ENCODE assay signal across 15 cellular contexts in the genomic region with DNA sequence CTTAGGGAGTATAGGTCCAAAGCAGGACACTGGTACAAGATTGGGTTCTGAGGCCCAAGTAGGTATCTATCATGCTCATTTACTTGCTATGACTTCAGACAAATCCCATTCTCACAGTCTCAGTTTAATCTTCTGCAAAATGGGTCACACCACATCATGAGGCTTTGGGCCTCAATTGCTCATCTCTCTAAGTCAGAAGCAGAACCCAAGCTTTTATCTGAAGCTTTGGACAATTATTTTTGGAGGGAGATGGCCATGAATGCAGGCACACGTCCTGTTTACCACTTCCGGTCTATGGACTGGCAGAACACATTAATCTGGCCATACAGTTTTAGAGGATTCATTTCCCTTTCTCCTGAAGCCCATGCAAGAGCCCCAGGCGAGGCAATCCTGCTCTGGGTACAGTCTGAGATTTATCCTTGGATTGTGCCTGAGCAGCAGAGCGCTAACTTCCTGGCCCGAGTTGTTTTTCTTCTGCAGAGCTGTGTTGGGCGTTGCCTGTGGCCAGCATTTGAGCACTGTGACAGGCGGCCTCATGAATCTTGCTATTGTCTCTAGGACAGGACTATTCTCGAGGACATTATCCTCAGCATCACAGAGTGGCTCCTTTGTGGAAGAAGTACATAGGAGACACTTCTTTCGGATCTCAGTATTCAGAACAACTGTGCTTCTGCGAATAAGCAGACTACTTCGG. TPM values are rescaled to one million over a fixed set of nuclear protein-coding genes. Genes with fewer than 3 reads are reported as not detected.
DNase-seq lines count a peak whose midpoint lies in the region; FAIRE-seq and TF ChIP-seq lines count a peak whose summit lies in the region.
"Had no signal": no experiment of that assay in that cellular context is flagged by ENCODE, and none has a peak within 500 bp of the region (broad histone marks: within the 10 kb centered on the region; RNA-seq: fewer than 3 reads in every experiment).

No MANE protein-coding gene starts in this region.

- H3K27me3 ChIP-seq in neuronal stem cell (ENCODE audit: control insufficient read depth in 3 of 3, insufficient read depth in 3 of 3, low read depth in 1 of 3, low read length in 3 of 3) (no peaks in the 10 kb centered on the region), hepatocyte (no peaks in the 10 kb centered on the region)
- H3K27me3 ChIP-seq: tibial artery had no signal

- peaks cover 2% of the 10 kb centered on the region for H3K79me1 ChIP-seq in neuronal stem cell (ENCODE audit: low read depth, low read length)

- no peak overlapping the region for H2BK120ac ChIP-seq in neuronal stem cell (ENCODE audit: low read depth, low read length)

- H2BK5ac ChIP-seq in neuronal stem cell (ENCODE audit: low read length): no peak overlapping the region

- no peak overlapping the region for H2BK15ac ChIP-seq in neuronal stem cell (ENCODE audit: low read length)

- no peak for TF ChIP-seq CTCF in kidney (IDR thresholded peaks at IDR 0.05; ENCODE audit: borderline replicate concordance, extremely low read depth, insufficient read depth)
- no peak for TF ChIP-seq CTCF in hepatocyte (IDR thresholded peaks at IDR 0.05; ENCODE audit: poor library complexity)

- H3K9ac ChIP-seq in neuronal stem cell (ENCODE audit: low read depth, low read length, poor library complexity) (no peak overlapping the region), kidney (ENCODE audit: low read length in 2 of 2) (no peak overlapping the region)

- H2AK5ac ChIP-seq in neuronal stem cell (ENCODE audit: low read depth, low read length): no peak overlapping the region

- no CpG with 5 or more reads among the region's 11 CpGs for WGBS in neuronal stem cell (ENCODE audit: extremely low coverage in 2 of 2, insufficient read length in 2 of 2, insufficient replicate concordance in 1 of 2), 2 donors
- WGBS in hepatocyte (ENCODE audit: low lambda C conversion rate, missing lambda C conversion rate): 74% methylated on average over 11 of the region's 11 CpGs

- H4K20me1 ChIP-seq in hepatocyte (ENCODE audit: insufficient read depth, poor library complexity, severe bottlenecking): no peaks in the 10 kb centered on the region

- H2BK12ac ChIP-seq in neuronal stem cell (ENCODE audit: low read length): no peak overlapping the region

- H3K27ac ChIP-seq in neuronal stem cell (replicated peaks; ENCODE audit: low read length) (no peak overlapping the region), kidney (ENCODE audit: low read depth in 2 of 2, low read length in 2 of 2) (no peak overlapping the region), hepatocyte (no peak overlapping the region)

- no peak overlapping the region for H3K4me3 ChIP-seq in neuronal stem cell (ENCODE audit: low read length in 2 of 2)
- no peak overlapping the region for H3K4me3 ChIP-seq in kidney (ENCODE audit: low read length in 2 of 2)
- H3K4me3 ChIP-seq in hepatocyte: no peak overlapping the region
- H3K4me3 ChIP-seq: tibial artery had no signal

- intact Hi-C loops in head of caudate nucleus (cut with DNase I) (no loop called here), kidney (cut with DNase I) (no loop called here)

- no peak overlapping the region for H3K4ac ChIP-seq in neuronal stem cell (ENCODE audit: low read length)

- H3K79me2 ChIP-seq in hepatocyte: no peaks in the 10 kb centered on the region

- H3K18ac ChIP-seq in neuronal stem cell (ENCODE audit: low read length): no peak overlapping the region

- H2AFZ ChIP-seq in neuronal stem cell (ENCODE audit: low read length): peak overlapping the region; percentile 45
- no peak overlapping the region for H2AFZ ChIP-seq in hepatocyte

- FAIRE-seq in kidney (lab: Jason Lieb, UNC): no peak

- DNase-seq in AG08395 (ENCODE audit: low spot score) (peak; percentile 12), SK-MEL-5 (ENCODE audit: low read depth, low spot score) (peak; percentile 14), head of caudate nucleus (peak in 23 of 42 donors; percentile 15 to 63 (median 34)), neuronal stem cell (ENCODE audit: low spot score) (no peak), kidney (no peak), NCI-H1048 (lab: John Stamatoyannopoulos, UW) (no peak), mesenteric fat pad (ENCODE audit: low spot score) (no peak), hepatocyte (ENCODE audit: low spot score) (no peak)
- DNase-seq: activated CD4-positive, CD25-positive, alpha-beta regulatory T cell treated with anti-CD3 and anti-CD28 coated beads, Interleukin-2, amount 50 U/mL, for 72 hours; amniotic stem cell; CD8-positive, alpha-beta T cell; DMS79 treated with DMSO at 0.1 percent for 48 hours; NCI-H1417 treated with DMSO at 0.1 percent for 48 hours; NCI-H748 treated with DMSO at 0.1 percent for 48 hours; tibial artery had no signal

- H3K23ac ChIP-seq in neuronal stem cell (ENCODE audit: low read depth, low read length, poor library complexity): no peak overlapping the region

- H3K4me1 ChIP-seq in neuronal stem cell (ENCODE audit: control insufficient read depth in 2 of 2, insufficient read depth in 1 of 2, low read depth in 1 of 2, low read length in 2 of 2): peaks cover 0 to 2% of the 10 kb centered on the region in 2 donors
- peaks cover 8 to 19% of the 10 kb centered on the region in 2 donors for H3K4me1 ChIP-seq in kidney (ENCODE audit: control insufficient read depth in 1 of 2, insufficient read depth in 1 of 2, low read depth in 1 of 2, low read length in 2 of 2)
- H3K4me1 ChIP-seq in hepatocyte (ENCODE audit: insufficient read depth): peaks cover 10% of the 10 kb centered on the region
- H3K4me1 ChIP-seq: tibial artery had no signal

- H3K36me3 ChIP-seq in neuronal stem cell (replicated peaks in 1 of 2; ENCODE audit: control insufficient read depth in 2 of 2, insufficient read depth in 2 of 2, low read length in 2 of 2): no peaks in the 10 kb centered on the region
- peaks cover 0 to 2% of the 10 kb centered on the region in 2 donors for H3K36me3 ChIP-seq in kidney (ENCODE audit: control insufficient read depth in 1 of 2, insufficient read depth in 2 of 2, low read length in 2 of 2)
- H3K36me3 ChIP-seq in hepatocyte (replicated peaks; ENCODE audit: insufficient read depth, low read depth): no peaks in the 10 kb centered on the region

- H3K9me3 ChIP-seq in neuronal stem cell (replicated peaks in 1 of 2; ENCODE audit: control insufficient read depth in 2 of 2, insufficient read depth in 1 of 2, low read depth in 1 of 2, low read length in 2 of 2): no peaks in the 10 kb centered on the region
- H3K9me3 ChIP-seq in kidney (ENCODE audit: control insufficient read depth in 1 of 2, low read length in 2 of 2): no peaks in the 10 kb centered on the region
- H3K9me3 ChIP-seq in hepatocyte (ENCODE audit: low read depth): no peaks in the 10 kb centered on the region

- H4K8ac ChIP-seq in neuronal stem cell (ENCODE audit: low read depth, low read length): no peak overlapping the region

- no peak overlapping the region for H3K14ac ChIP-seq in neuronal stem cell (ENCODE audit: low read length)

- in situ Hi-C loops in SK-MEL-5 (cut with HindIII; ENCODE audit: low pct_unique_long_range_greater_than_20kb, low sequenced_read_pairs): no loop called here

- H3K4me2 ChIP-seq in neuronal stem cell (ENCODE audit: insufficient read depth, low read length, poor library complexity, severe bottlenecking) (no peak overlapping the region), hepatocyte (no peak overlapping the region)

- no peak overlapping the region for H4K91ac ChIP-seq in neuronal stem cell (ENCODE audit: low read depth, low read length, poor library complexity)

- H3K9me2 ChIP-seq in hepatocyte (replicated peaks; ENCODE audit: insufficient read depth): no peaks in the 10 kb centered on the region

RNA-seq across cellular contexts. Expression of a gene that starts 16.1 kb away (rescaled TPM):
- 0.61 and 0.66 TPM in 2 replicates for total RNA-seq in SK-MEL-5 (2014; rRNA removed; shearing (Covaris generic))
- 0.40 TPM in 1 of 2 replicates, not detected in the other for polyA plus RNA-seq in SK-MEL-5 (2015; cell fraction: cytosol; rRNA removed)
- 0.22 and 0.84 TPM in 2 replicates for polyA plus RNA-seq in SK-MEL-5 (2015; cell fraction: nucleus; rRNA removed)
- polyA plus RNA-seq in neuronal stem cell (2013, experiment 1 of 2): 0.10 TPM
- 0.06 TPM for polyA plus RNA-seq in neuronal stem cell (2013, experiment 2 of 2)
- total RNA-seq in kidney (2.4 TPM), mesenteric fat pad (5.4 TPM), hepatocyte (1.4 and 2.5 TPM in 2 replicates)
- polyA plus RNA-seq in kidney (ENCODE audit: insufficient read depth, low read depth, low replicate concordance) (7.6 TPM), hepatocyte (3.3 and 4.9 TPM in 2 replicates)

RNA-seq across cellular contexts. Expression of a gene that starts 52.8 kb away (rescaled TPM):
- 1.8 and 2.1 TPM in 2 replicates for total RNA-seq in SK-MEL-5 (2014; rRNA removed; shearing (Covaris generic))
- 6.5 and 6.9 TPM in 2 replicates for polyA plus RNA-seq in SK-MEL-5 (2015; cell fraction: cytosol; rRNA removed)
- polyA plus RNA-seq in SK-MEL-5 (2015; cell fraction: nucleus; rRNA removed): 1.4 and 2.4 TPM in 2 replicates
- 20.0 TPM for polyA plus RNA-seq in neuronal stem cell (2013, experiment 1 of 2)
- polyA plus RNA-seq in neuronal stem cell (2013, experiment 2 of 2): 18.6 TPM
- total RNA-seq in kidney (47.0 TPM), mesenteric fat pad (23.1 TPM), hepatocyte (7.3 and 16.4 TPM in 2 replicates)
- polyA plus RNA-seq in kidney (ENCODE audit: insufficient read depth, low read depth, low replicate concordance) (31.6 TPM), hepatocyte (102 and 125 TPM in 2 replicates)
- total RNA-seq: CD8-positive, alpha-beta T cell had no signal

RNA-seq across cellular contexts. Expression of a gene that starts 59.2 kb away (rescaled TPM):
- total RNA-seq in SK-MEL-5 (2014; rRNA removed; shearing (Covaris generic)): 2.8 and 5.1 TPM in 2 replicates
- polyA plus RNA-seq in SK-MEL-5 (2015; cell fraction: cytosol; rRNA removed): 7.4 and 12.9 TPM in 2 replicates
- 15.9 and 18.7 TPM in 2 replicates for polyA plus RNA-seq in SK-MEL-5 (2015; cell fraction: nucleus; rRNA removed)
- polyA plus RNA-seq in neuronal stem cell (2013, experiment 1 of 2): 2.5 TPM
- polyA plus RNA-seq in neuronal stem cell (2013, experiment 2 of 2): 1.9 TPM
- 28.3 TPM for total RNA-seq in kidney
- polyA plus RNA-seq in kidney (ENCODE audit: insufficient read depth, low read depth, low replicate concordance): 36.3 TPM
- total RNA-seq in mesenteric fat pad: 20.6 TPM
- 16.3 and 20.8 TPM in 2 replicates for total RNA-seq in hepatocyte
- polyA plus RNA-seq in hepatocyte: 14.7 and 18.6 TPM in 2 replicates

Comparison
In these comparisons a context has a peak if more than half of its experiments do, and no peak if none do; other contexts are left out.
1. DNase-seq: peak in AG08395 (single experiment), SK-MEL-5 (single experiment) and head of caudate nucleus (23 of 42); none in neuronal stem cell (single experiment), kidney (single experiment), NCI-H1048 (single experiment), mesenteric fat pad (single experiment) and hepatocyte (single experiment).